Comparison of ENCODE assay signal across 2 cellular contexts in the genomic region with DNA sequence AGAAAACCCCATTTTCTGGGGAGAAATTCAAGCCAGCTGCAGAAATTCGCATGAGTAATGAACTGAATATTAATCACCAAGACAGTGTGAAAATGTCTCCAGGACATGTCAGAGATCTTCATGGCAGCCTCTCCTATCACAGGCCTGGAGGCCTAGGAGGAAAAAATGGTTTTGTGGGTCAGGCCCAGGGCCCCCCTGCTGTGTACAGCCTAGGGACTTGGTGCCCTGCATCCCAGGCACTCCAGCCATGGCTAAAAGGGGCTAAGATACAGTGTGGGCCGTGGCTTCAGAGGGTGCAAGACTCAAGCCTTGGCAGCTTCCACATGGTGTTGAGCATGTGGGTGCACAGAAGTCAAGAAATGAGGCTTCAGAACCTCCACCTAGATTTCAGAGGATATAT.
TF ChIP-seq lines count a peak whose summit lies in the region.

No MANE protein-coding gene starts in this region.

TF ChIP-seq in HEK293, 187 proteins besides CTCF, POLR2A, EP300 and RAD21 (continued from another document):
- TF ChIP-seq ZNF561 (tag by site-specific recombination; IDR thresholded peaks at IDR 0.05; ENCODE audit: borderline replicate concordance) (no peak), ZIC2 (tag by site-specific recombination; IDR thresholded peaks at IDR 0.05) (no peak), BCL11A (tag by site-specific recombination; IDR thresholded peaks at IDR 0.05; ENCODE audit: low read depth) (no peak), ZNF571 (tag by site-specific recombination; IDR thresholded peaks at IDR 0.05) (no peak), TRIM28 (IDR thresholded peaks at IDR 0.05; ENCODE audit: borderline replicate concordance, low read length) (peak; percentile 66; the same call in 1 of the 2 replicates), SETDB1 (IDR thresholded peaks at IDR 0.05; ENCODE audit: insufficient read length, low read length) (peak; percentile 93), ZNF2 (tag by site-specific recombination; IDR thresholded peaks at IDR 0.05) (no peak), YY2 (tag by site-specific recombination; IDR thresholded peaks at IDR 0.05) (no peak), ZNF585B (tag by site-specific recombination; IDR thresholded peaks at IDR 0.05) (peak; percentile 97)
- TF ChIP-seq, protein P1, sequence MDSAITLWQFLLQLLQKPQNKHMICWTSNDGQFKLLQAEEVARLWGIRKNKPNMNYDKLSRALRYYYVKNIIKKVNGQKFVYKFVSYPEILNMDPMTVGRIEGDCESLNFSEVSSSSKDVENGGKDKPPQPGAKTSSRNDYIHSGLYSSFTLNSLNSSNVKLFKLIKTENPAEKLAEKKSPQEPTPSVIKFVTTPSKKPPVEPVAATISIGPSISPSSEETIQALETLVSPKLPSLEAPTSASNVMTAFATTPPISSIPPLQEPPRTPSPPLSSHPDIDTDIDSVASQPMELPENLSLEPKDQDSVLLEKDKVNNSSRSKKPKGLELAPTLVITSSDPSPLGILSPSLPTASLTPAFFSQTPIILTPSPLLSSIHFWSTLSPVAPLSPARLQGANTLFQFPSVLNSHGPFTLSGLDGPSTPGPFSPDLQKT (IDR thresholded peaks at IDR 0.05; ENCODE audit: borderline replicate concordance, low read depth, low read length): no peak
- TF ChIP-seq, protein P2, sequence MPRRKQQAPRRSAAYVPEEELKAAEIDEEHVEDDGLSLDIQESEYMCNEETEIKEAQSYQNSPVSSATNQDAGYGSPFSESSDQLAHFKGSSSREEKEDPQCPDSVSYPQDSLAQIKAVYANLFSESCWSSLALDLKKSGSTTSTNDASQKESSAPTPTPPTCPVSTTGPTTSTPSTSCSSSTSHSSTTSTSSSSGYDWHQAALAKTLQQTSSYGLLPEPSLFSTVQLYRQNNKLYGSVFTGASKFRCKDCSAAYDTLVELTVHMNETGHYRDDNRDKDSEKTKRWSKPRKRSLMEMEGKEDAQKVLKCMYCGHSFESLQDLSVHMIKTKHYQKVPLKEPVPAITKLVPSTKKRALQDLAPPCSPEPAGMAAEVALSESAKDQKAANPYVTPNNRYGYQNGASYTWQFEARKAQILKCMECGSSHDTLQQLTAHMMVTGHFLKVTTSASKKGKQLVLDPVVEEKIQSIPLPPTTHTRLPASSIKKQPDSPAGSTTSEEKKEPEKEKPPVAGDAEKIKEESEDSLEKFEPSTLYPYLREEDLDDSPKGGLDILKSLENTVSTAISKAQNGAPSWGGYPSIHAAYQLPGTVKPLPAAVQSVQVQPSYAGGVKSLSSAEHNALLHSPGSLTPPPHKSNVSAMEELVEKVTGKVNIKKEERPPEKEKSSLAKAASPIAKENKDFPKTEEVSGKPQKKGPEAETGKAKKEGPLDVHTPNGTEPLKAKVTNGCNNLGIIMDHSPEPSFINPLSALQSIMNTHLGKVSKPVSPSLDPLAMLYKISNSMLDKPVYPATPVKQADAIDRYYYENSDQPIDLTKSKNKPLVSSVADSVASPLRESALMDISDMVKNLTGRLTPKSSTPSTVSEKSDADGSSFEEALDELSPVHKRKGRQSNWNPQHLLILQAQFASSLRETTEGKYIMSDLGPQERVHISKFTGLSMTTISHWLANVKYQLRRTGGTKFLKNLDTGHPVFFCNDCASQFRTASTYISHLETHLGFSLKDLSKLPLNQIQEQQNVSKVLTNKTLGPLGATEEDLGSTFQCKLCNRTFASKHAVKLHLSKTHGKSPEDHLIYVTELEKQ (tag by site-specific recombination; IDR thresholded peaks at IDR 0.05; ENCODE audit: borderline replicate concordance): no peak

TF ChIP-seq in HepG2, 621 proteins besides CTCF, POLR2A, EP300 and RAD21 (continued from another document):
- TF ChIP-seq, protein P3, sequence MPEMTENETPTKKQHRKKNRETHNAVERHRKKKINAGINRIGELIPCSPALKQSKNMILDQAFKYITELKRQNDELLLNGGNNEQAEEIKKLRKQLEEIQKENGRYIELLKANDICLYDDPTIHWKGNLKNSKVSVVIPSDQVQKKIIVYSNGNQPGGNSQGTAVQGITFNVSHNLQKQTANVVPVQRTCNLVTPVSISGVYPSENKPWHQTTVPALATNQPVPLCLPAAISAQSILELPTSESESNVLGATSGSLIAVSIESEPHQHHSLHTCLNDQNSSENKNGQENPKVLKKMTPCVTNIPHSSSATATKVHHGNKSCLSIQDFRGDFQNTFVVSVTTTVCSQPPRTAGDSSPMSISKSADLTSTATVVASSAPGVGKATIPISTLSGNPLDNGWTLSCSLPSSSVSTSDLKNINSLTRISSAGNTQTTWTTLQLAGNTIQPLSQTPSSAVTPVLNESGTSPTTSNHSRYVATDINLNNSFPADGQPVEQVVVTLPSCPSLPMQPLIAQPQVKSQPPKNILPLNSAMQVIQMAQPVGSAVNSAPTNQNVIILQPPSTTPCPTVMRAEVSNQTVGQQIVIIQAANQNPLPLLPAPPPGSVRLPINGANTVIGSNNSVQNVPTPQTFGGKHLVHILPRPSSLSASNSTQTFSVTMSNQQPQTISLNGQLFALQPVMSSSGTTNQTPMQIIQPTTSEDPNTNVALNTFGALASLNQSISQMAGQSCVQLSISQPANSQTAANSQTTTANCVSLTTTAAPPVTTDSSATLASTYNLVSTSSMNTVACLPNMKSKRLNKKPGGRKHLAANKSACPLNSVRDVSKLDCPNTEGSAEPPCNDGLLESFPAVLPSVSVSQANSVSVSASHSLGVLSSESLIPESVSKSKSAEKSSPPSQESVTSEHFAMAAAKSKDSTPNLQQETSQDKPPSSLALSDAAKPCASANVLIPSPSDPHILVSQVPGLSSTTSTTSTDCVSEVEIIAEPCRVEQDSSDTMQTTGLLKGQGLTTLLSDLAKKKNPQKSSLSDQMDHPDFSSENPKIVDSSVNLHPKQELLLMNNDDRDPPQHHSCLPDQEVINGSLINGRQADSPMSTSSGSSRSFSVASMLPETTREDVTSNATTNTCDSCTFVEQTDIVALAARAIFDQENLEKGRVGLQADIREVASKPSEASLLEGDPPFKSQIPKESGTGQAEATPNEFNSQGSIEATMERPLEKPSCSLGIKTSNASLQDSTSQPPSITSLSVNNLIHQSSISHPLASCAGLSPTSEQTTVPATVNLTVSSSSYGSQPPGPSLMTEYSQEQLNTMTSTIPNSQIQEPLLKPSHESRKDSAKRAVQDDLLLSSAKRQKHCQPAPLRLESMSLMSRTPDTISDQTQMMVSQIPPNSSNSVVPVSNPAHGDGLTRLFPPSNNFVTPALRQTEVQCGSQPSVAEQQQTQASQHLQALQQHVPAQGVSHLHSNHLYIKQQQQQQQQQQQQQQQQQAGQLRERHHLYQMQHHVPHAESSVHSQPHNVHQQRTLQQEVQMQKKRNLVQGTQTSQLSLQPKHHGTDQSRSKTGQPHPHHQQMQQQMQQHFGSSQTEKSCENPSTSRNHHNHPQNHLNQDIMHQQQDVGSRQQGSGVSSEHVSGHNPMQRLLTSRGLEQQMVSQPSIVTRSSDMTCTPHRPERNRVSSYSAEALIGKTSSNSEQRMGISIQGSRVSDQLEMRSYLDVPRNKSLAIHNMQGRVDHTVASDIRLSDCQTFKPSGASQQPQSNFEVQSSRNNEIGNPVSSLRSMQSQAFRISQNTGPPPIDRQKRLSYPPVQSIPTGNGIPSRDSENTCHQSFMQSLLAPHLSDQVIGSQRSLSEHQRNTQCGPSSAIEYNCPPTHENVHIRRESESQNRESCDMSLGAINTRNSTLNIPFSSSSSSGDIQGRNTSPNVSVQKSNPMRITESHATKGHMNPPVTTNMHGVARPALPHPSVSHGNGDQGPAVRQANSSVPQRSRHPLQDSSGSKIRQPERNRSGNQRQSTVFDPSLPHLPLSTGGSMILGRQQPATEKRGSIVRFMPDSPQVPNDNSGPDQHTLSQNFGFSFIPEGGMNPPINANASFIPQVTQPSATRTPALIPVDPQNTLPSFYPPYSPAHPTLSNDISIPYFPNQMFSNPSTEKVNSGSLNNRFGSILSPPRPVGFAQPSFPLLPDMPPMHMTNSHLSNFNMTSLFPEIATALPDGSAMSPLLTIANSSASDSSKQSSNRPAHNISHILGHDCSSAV (CRISPR knock-in tag; IDR thresholded peaks at IDR 0.05; ENCODE audit: borderline replicate concordance): no peak
- TF ChIP-seq NCOR1 (IDR thresholded peaks at IDR 0.05; ENCODE audit: borderline replicate concordance, low read length) (no peak), ZNF7 (CRISPR knock-in tag; IDR thresholded peaks at IDR 0.05) (no peak), RFXAP (CRISPR knock-in tag; IDR thresholded peaks at IDR 0.05; ENCODE audit: borderline replicate concordance) (no peak)
- TF ChIP-seq, protein P4, sequence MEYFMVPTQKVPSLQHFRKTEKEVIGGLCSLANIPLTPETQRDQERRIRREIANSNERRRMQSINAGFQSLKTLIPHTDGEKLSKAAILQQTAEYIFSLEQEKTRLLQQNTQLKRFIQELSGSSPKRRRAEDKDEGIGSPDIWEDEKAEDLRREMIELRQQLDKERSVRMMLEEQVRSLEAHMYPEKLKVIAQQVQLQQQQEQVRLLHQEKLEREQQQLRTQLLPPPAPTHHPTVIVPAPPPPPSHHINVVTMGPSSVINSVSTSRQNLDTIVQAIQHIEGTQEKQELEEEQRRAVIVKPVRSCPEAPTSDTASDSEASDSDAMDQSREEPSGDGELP (IDR thresholded peaks at IDR 0.05; ENCODE audit: borderline replicate concordance, low read depth): no peak
